In genomic region chr9:126071076-126071750, GRCh38 we compare ENCODE assay signal across 34 cellular contexts.
"Had no signal": no experiment of that assay in that cellular context is flagged by ENCODE, and none has a peak within 500 bp of the region (broad histone marks: within the 10 kb centered on the region; RNA-seq: fewer than 3 reads in every experiment).

No MANE protein-coding gene starts in this region.

- H3K27me3 ChIP-seq: adrenal gland, ascending aorta, cardiac muscle cell had no signal

- H3K36me3 Mint-ChIP-seq: activated CD4-positive, alpha-beta memory T cell treated with anti-CD3 and anti-CD28 coated beads for 36 hours; activated naive CD4-positive, alpha-beta T cell treated with anti-CD3 and anti-CD28 coated beads, Interleukin-2, amount 50 U/mL, for 72 hours; activated naive CD8-positive, alpha-beta T cell treated with anti-CD3 and anti-CD28 coated beads for 36 hours; brain; T-cell had no signal

- H3K27ac Mint-ChIP-seq: activated B cell treated with CpG ODN at 0.5 μM for 24 hours; activated CD4-positive, alpha-beta memory T cell treated with anti-CD3 and anti-CD28 coated beads for 36 hours; activated CD4-positive, alpha-beta T cell treated with anti-CD3 and anti-CD28 coated beads, Interleukin-2, amount 10 ng/mL, durations not matched to agents 24 days and 14 days; activated CD8-positive, alpha-beta T cell treated with anti-CD3 and anti-CD28 coated beads for 36 hours; activated naive CD4-positive, alpha-beta T cell treated with anti-CD3 and anti-CD28 coated beads for 36 hours; activated naive CD8-positive, alpha-beta T cell treated with anti-CD3 and anti-CD28 coated beads for 36 hours; activated T-cell treated with anti-CD3 and anti-CD28 coated beads, Interleukin-2, amount 50 U/mL, for 72 hours; activated T-helper 1 cell treated with anti-CD3 and anti-CD28 coated beads, Interleukin-12 subunit alpha, Interleukin-12 subunit beta, Interleukin-2, Interleukin-4 antibody, amounts not matched to agents 30 ng/mL and 10 ng/mL and 1 ng/mL, durations not matched to agents 14 hours and 24 hours and 36 hours; activated T-helper 17 cell treated with anti-CD3 and anti-CD28 coated beads, Interleukin-2, amount 50 U/mL, for 72 hours; brain; T-cell; T-helper 2 cell treated with Interferon-gamma antibody and Interleukin-4, amounts not matched to agents 5 μg/mL and 100 μg/mL, for 36 hours had no signal

- H3K36me3 ChIP-seq: adrenal gland, ascending aorta, cardiac muscle cell had no signal

- H3K9me3 ChIP-seq: adrenal gland, ascending aorta had no signal

- H3K27me3 Mint-ChIP-seq: activated CD4-positive, alpha-beta T cell treated with anti-CD3 and anti-CD28 coated beads, Interleukin-2, amount 10 ng/mL, durations not matched to agents 24 days and 14 days had no signal

- H3K9me3 Mint-ChIP-seq: activated B cell treated with CpG ODN at 0.5 μM for 24 hours; activated CD4-positive, alpha-beta memory T cell treated with anti-CD3 and anti-CD28 coated beads for 36 hours; activated CD4-positive, alpha-beta T cell treated with anti-CD3 and anti-CD28 coated beads, Interleukin-2, amount 10 ng/mL, durations not matched to agents 24 days and 14 days; activated CD8-positive, alpha-beta T cell treated with anti-CD3 and anti-CD28 coated beads for 36 hours; activated naive CD4-positive, alpha-beta T cell treated with anti-CD3 and anti-CD28 coated beads for 36 hours; activated naive CD4-positive, alpha-beta T cell treated with anti-CD3 and anti-CD28 coated beads, Interleukin-2, amount 50 U/mL, for 72 hours; activated naive CD8-positive, alpha-beta T cell treated with anti-CD3 and anti-CD28 coated beads for 36 hours; activated T-cell treated with anti-CD3 and anti-CD28 coated beads, Interleukin-2, amount 50 U/mL, for 4 hours; activated T-cell treated with anti-CD3 and anti-CD28 coated beads, Interleukin-2, amount 50 U/mL, for 72 hours; activated T-helper 1 cell treated with anti-CD3 and anti-CD28 coated beads, Interleukin-12 subunit alpha, Interleukin-12 subunit beta, Interleukin-2, Interleukin-4 antibody, amounts not matched to agents 30 ng/mL and 10 ng/mL and 1 ng/mL, durations not matched to agents 14 hours and 24 hours and 36 hours; activated T-helper 17 cell treated with anti-CD3 and anti-CD28 coated beads, Interleukin-2, amount 50 U/mL, for 72 hours; T-cell; T-helper 2 cell treated with Interferon-gamma antibody and Interleukin-4, amounts not matched to agents 5 μg/mL and 100 μg/mL, for 36 hours had no signal

- DNase-seq: activated B cell treated with CpG ODN at 0.5 μM for 24 hours; activated CD4-positive, alpha-beta memory T cell treated with anti-CD3 and anti-CD28 coated beads for 36 hours; activated CD4-positive, alpha-beta T cell treated with anti-CD3 and anti-CD28 coated beads for 4 hours; activated CD4-positive, alpha-beta T cell treated with anti-CD3 and anti-CD28 coated beads, Interleukin-2, amount 10 ng/mL, durations not matched to agents 24 days and 14 days; activated CD4-positive, alpha-beta T cell treated with anti-CD3 and anti-CD28 coated beads, Interleukin-2, amount 50 U/mL, for 1 hour; activated CD4-positive, alpha-beta T cell treated with anti-CD3 and anti-CD28 coated beads, Interleukin-2, amount 50 U/mL, for 4 hours; activated CD4-positive, CD25-positive, alpha-beta regulatory T cell treated with anti-CD3 and anti-CD28 coated beads, Interleukin-2, amount 50 U/mL, for 72 hours; activated CD8-positive, alpha-beta memory T cell treated with anti-CD3 and anti-CD28 coated beads, Interleukin-2, amount 50 U/mL, for 4 hours; activated CD8-positive, alpha-beta T cell treated with anti-CD3 and anti-CD28 coated beads for 36 hours; activated effector memory CD4-positive, alpha-beta T cell treated with anti-CD3 and anti-CD28 coated beads, Interleukin-2, amount 50 U/mL, for 16 hours; activated gamma-delta T cell treated with Interleukin-2 at 50 U/mL for 16 hours; activated naive CD4-positive, alpha-beta T cell; activated naive CD4-positive, alpha-beta T cell treated with anti-CD3 and anti-CD28 coated beads for 36 hours; activated naive CD4-positive, alpha-beta T cell treated with anti-CD3 and anti-CD28 coated beads, Interleukin-2, amount 50 U/mL, for 16 hours; activated naive CD8-positive, alpha-beta T cell treated with anti-CD3 and anti-CD28 coated beads for 36 hours; activated T-cell treated with anti-CD3 and anti-CD28 coated beads for 4 hours; activated T-cell treated with anti-CD3 and anti-CD28 coated beads, Interleukin-2, amount 50 U/mL, for 1 hour; activated T-cell treated with anti-CD3 and anti-CD28 coated beads, Interleukin-2, amount 50 U/mL, for 4 hours; activated T-cell treated with anti-CD3 and anti-CD28 coated beads, Interleukin-2, amount 50 U/mL, for 72 hours; amygdala; anterior cingulate cortex; central memory CD4-positive, alpha-beta T cell; T-cell; T-helper 2 cell; T-helper 9 cell had no signal

- H3K4me1 ChIP-seq: adrenal gland, ascending aorta had no signal

- H3K4me1 Mint-ChIP-seq: activated B cell treated with CpG ODN at 0.5 μM for 24 hours; activated CD4-positive, alpha-beta T cell treated with anti-CD3 and anti-CD28 coated beads, Interleukin-2, amount 10 ng/mL, durations not matched to agents 24 days and 14 days; activated naive CD8-positive, alpha-beta T cell treated with anti-CD3 and anti-CD28 coated beads for 36 hours; activated T-helper 17 cell treated with anti-CD3 and anti-CD28 coated beads, Interleukin-2, amount 50 U/mL, for 72 hours; brain; T-cell had no signal

- H3K4me3 Mint-ChIP-seq: activated B cell treated with CpG ODN at 0.5 μM for 24 hours; activated CD4-positive, alpha-beta memory T cell treated with anti-CD3 and anti-CD28 coated beads for 36 hours; activated CD4-positive, alpha-beta T cell treated with anti-CD3 and anti-CD28 coated beads, Interleukin-2, amount 10 ng/mL, durations not matched to agents 24 days and 14 days; activated CD8-positive, alpha-beta T cell treated with anti-CD3 and anti-CD28 coated beads for 36 hours; activated naive CD4-positive, alpha-beta T cell treated with anti-CD3 and anti-CD28 coated beads for 36 hours; activated naive CD8-positive, alpha-beta T cell treated with anti-CD3 and anti-CD28 coated beads for 36 hours; activated T-cell treated with anti-CD3 and anti-CD28 coated beads, Interleukin-2, amount 50 U/mL, for 4 hours; activated T-cell treated with anti-CD3 and anti-CD28 coated beads, Interleukin-2, amount 50 U/mL, for 72 hours; activated T-helper 1 cell treated with anti-CD3 and anti-CD28 coated beads, Interleukin-12 subunit alpha, Interleukin-12 subunit beta, Interleukin-2, Interleukin-4 antibody, amounts not matched to agents 30 ng/mL and 10 ng/mL and 1 ng/mL, durations not matched to agents 14 hours and 24 hours and 36 hours; activated T-helper 17 cell treated with anti-CD3 and anti-CD28 coated beads, Interleukin-2, amount 50 U/mL, for 72 hours; brain; T-cell; T-helper 2 cell treated with Interferon-gamma antibody and Interleukin-4, amounts not matched to agents 5 μg/mL and 100 μg/mL, for 36 hours had no signal

- ATAC-seq: activated CD8-positive, alpha-beta T cell treated with anti-CD3 and anti-CD28 coated beads for 36 hours; activated naive CD4-positive, alpha-beta T cell treated with anti-CD3 and anti-CD28 coated beads, Interleukin-2, amount 50 U/mL, for 72 hours; activated T-cell treated with anti-CD3 and anti-CD28 coated beads, Interleukin-2, amount 50 U/mL, for 4 hours; activated T-cell treated with anti-CD3 and anti-CD28 coated beads, Interleukin-2, amount 50 U/mL, for 72 hours; activated T-helper 17 cell treated with anti-CD3 and anti-CD28 coated beads, Interleukin-2, amount 50 U/mL, for 72 hours; T-cell had no signal

- H3K4me3 ChIP-seq: adrenal gland, ascending aorta, cardiac muscle cell had no signal

- H3K27ac ChIP-seq: adrenal gland, ascending aorta, cardiac muscle cell, VCaP had no signal
